Comparison of ENCODE assay signal across 1 cellular context in the genomic region with DNA sequence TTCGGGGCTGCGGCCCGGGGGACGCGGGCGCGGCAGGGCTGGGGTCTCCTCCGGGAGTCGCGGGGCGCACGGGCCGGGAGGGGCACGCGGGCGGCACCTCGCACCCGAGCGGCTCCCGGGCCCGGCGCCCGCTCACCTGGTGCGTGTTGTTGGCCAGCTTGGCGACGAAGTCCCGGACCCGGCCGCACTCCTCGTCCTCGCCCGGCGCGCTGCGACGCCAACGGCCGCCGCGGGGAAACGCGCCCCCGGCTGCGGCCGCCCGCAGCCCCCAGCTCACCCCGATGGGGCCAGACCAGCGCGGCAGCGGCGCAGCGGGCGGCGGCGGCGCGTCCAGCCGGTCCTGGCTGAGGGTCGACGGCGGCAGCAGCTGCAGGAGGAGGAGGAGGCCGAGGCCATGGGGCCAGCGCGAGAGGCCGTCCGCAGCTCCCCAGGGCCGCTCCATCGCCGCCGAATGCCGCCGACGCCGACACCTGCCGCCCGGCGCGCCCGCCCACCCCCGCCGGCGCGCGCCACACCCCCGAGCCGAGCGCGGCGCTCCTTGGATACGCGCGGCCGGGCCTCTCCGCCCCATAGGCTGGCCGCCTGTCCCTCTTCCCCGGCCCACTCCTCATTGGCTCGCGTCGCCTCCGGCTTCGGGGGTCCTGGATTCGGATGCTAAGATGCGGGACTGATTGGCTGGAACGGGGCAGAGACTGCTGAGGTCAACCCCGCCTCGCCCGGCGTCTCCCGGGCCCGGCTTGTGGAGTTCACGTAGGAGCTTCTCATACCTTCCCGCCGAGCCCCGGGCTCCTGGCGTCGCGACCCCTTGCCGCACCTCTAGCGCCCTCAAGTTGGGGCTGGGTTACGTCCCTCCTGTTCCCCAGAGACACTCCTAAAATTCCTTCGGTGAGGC.
TF ChIP-seq lines count a peak whose summit lies in the region.

TSS of gene SORT1 (minus strand) at position 468 of the 892 bp plus-strand sequence. CDS start at position 442, 26 bp downstream.

TF ChIP-seq in HepG2, 621 proteins besides CTCF, POLR2A, EP300 and RAD21 (continued from another document and continues in another):
- TF ChIP-seq, protein P1, sequence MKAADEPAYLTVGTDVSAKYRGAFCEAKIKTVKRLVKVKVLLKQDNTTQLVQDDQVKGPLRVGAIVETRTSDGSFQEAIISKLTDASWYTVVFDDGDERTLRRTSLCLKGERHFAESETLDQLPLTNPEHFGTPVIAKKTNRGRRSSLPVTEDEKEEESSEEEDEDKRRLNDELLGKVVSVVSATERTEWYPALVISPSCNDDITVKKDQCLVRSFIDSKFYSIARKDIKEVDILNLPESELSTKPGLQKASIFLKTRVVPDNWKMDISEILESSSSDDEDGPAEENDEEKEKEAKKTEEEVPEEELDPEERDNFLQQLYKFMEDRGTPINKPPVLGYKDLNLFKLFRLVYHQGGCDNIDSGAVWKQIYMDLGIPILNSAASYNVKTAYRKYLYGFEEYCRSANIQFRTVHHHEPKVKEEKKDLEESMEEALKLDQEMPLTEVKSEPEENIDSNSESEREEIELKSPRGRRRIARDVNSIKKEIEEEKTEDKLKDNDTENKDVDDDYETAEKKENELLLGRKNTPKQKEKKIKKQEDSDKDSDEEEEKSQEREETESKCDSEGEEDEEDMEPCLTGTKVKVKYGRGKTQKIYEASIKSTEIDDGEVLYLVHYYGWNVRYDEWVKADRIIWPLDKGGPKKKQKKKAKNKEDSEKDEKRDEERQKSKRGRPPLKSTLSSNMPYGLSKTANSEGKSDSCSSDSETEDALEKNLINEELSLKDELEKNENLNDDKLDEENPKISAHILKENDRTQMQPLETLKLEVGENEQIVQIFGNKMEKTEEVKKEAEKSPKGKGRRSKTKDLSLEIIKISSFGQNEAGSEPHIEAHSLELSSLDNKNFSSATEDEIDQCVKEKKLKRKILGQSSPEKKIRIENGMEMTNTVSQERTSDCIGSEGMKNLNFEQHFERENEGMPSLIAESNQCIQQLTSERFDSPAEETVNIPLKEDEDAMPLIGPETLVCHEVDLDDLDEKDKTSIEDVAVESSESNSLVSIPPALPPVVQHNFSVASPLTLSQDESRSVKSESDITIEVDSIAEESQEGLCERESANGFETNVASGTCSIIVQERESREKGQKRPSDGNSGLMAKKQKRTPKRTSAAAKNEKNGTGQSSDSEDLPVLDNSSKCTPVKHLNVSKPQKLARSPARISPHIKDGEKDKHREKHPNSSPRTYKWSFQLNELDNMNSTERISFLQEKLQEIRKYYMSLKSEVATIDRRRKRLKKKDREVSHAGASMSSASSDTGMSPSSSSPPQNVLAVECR (CRISPR knock-in tag; IDR thresholded peaks at IDR 0.05; ENCODE audit: borderline replicate concordance), result peak; percentile 65; the same call in 1 of the 2 replicates
- TF ChIP-seq ZNF709 (CRISPR knock-in tag; IDR thresholded peaks at IDR 0.05) (no peak), KLF9 (CRISPR knock-in tag; IDR thresholded peaks at IDR 0.05; ENCODE audit: low read depth) (no peak), ZFP90 (CRISPR knock-in tag; IDR thresholded peaks at IDR 0.05; ENCODE audit: borderline replicate concordance) (no peak), ZMYM4 (CRISPR knock-in tag; IDR thresholded peaks at IDR 0.05) (peak; percentile 65; the same call in 1 of the 2 replicates), ZSCAN31 (CRISPR knock-in tag; IDR thresholded peaks at IDR 0.05; ENCODE audit: low read depth) (no peak), CHD2 (IDR thresholded peaks at IDR 0.05; ENCODE audit: low read depth, low read length) (peak; percentile 55; the same call in 1 of the 2 replicates), SOX13 (IDR thresholded peaks at IDR 0.05) (no peak), SOX13 (CRISPR knock-in tag; conservative IDR thresholded peaks at IDR 0.05 in 1 of 2, IDR thresholded peaks at IDR 0.05 in 1 of 2) (no peak; a peak in 1 of 4 replicates), SKIL (CRISPR knock-in tag; IDR thresholded peaks at IDR 0.05; ENCODE audit: borderline replicate concordance) (no peak), ZNF569 (CRISPR knock-in tag; IDR thresholded peaks at IDR 0.05; ENCODE audit: borderline replicate concordance) (no peak), NR3C1 (CRISPR knock-in tag; IDR thresholded peaks at IDR 0.05) (no peak), ZNF724P (CRISPR knock-in tag; IDR thresholded peaks at IDR 0.05; ENCODE audit: borderline replicate concordance) (no peak), POLR2G (IDR thresholded peaks at IDR 0.05; ENCODE audit: low read depth, low read length) (peak; percentile 68), NR1H2 (CRISPR knock-in tag; IDR thresholded peaks at IDR 0.05; ENCODE audit: borderline replicate concordance, low read depth) (no peak), IRF2 (CRISPR knock-in tag; IDR thresholded peaks at IDR 0.05) (peak; percentile 34; the same call in 1 of the 2 replicates), NFYC (CRISPR knock-in tag; IDR thresholded peaks at IDR 0.05) (peak; percentile 93), ZSCAN22 (CRISPR knock-in tag; IDR thresholded peaks at IDR 0.05) (no peak), ZNF556 (CRISPR knock-in tag; IDR thresholded peaks at IDR 0.05; ENCODE audit: borderline replicate concordance) (peak; percentile 39; the same call in 1 of the 2 replicates), SP5 (CRISPR knock-in tag; IDR thresholded peaks at IDR 0.05; ENCODE audit: borderline replicate concordance, low read depth) (no peak; the same call in 1 of the 2 replicates), KLF6 (CRISPR knock-in tag; IDR thresholded peaks at IDR 0.05) (no peak), ESRRA (CRISPR knock-in tag; IDR thresholded peaks at IDR 0.05; ENCODE audit: low read depth) (no peak), JUND (CRISPR knock-in tag; IDR thresholded peaks at IDR 0.05) (no peak), ZNF546 (CRISPR knock-in tag; conservative IDR thresholded peaks at IDR 0.05) (no peak), ZNF251 (CRISPR knock-in tag; IDR thresholded peaks at IDR 0.05) (no peak), NFE2L1 (CRISPR knock-in tag; IDR thresholded peaks at IDR 0.05; ENCODE audit: borderline replicate concordance) (no peak), ATAD3A (CRISPR knock-in tag; IDR thresholded peaks at IDR 0.05) (no peak)
- TF ChIP-seq, protein P2, sequence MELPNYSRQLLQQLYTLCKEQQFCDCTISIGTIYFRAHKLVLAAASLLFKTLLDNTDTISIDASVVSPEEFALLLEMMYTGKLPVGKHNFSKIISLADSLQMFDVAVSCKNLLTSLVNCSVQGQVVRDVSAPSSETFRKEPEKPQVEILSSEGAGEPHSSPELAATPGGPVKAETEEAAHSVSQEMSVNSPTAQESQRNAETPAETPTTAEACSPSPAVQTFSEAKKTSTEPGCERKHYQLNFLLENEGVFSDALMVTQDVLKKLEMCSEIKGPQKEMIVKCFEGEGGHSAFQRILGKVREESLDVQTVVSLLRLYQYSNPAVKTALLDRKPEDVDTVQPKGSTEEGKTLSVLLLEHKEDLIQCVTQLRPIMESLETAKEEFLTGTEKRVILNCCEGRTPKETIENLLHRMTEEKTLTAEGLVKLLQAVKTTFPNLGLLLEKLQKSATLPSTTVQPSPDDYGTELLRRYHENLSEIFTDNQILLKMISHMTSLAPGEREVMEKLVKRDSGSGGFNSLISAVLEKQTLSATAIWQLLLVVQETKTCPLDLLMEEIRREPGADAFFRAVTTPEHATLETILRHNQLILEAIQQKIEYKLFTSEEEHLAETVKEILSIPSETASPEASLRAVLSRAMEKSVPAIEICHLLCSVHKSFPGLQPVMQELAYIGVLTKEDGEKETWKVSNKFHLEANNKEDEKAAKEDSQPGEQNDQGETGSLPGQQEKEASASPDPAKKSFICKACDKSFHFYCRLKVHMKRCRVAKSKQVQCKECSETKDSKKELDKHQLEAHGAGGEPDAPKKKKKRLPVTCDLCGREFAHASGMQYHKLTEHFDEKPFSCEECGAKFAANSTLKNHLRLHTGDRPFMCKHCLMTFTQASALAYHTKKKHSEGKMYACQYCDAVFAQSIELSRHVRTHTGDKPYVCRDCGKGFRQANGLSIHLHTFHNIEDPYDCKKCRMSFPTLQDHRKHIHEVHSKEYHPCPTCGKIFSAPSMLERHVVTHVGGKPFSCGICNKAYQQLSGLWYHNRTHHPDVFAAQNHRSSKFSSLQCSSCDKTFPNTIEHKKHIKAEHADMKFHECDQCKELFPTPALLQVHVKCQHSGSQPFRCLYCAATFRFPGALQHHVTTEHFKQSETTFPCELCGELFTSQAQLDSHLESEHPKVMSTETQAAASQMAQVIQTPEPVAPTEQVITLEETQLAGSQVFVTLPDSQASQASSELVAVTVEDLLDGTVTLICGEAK (IDR thresholded peaks at IDR 0.05), result no peak
- TF ChIP-seq, protein P2 (CRISPR knock-in tag; IDR thresholded peaks at IDR 0.05), result peak; percentile 47; the same call in 1 of the 2 replicates
- TF ChIP-seq, protein P3, sequence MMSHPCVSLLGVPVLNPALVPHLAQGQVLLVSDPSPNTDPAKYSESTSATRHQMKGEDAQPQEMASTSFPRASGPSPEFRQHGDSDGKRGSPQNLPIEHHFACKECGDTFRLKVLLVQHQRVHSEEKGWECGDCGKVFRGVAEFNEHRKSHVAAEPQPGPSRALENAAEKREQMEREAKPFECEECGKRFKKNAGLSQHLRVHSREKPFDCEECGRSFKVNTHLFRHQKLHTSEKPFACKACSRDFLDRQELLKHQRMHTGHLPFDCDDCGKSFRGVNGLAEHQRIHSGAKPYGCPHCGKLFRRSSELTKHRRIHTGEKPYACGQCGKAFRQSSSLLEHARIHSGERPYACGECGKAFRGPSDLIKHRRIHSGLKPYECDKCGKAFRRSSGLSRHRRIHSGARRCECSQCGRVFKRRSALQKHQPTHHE (CRISPR knock-in tag; IDR thresholded peaks at IDR 0.05; ENCODE audit: borderline replicate concordance), result no peak
- TF ChIP-seq, protein P4, sequence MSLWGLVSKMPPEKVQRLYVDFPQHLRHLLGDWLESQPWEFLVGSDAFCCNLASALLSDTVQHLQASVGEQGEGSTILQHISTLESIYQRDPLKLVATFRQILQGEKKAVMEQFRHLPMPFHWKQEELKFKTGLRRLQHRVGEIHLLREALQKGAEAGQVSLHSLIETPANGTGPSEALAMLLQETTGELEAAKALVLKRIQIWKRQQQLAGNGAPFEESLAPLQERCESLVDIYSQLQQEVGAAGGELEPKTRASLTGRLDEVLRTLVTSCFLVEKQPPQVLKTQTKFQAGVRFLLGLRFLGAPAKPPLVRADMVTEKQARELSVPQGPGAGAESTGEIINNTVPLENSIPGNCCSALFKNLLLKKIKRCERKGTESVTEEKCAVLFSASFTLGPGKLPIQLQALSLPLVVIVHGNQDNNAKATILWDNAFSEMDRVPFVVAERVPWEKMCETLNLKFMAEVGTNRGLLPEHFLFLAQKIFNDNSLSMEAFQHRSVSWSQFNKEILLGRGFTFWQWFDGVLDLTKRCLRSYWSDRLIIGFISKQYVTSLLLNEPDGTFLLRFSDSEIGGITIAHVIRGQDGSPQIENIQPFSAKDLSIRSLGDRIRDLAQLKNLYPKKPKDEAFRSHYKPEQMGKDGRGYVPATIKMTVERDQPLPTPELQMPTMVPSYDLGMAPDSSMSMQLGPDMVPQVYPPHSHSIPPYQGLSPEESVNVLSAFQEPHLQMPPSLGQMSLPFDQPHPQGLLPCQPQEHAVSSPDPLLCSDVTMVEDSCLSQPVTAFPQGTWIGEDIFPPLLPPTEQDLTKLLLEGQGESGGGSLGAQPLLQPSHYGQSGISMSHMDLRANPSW (CRISPR knock-in tag; IDR thresholded peaks at IDR 0.05; ENCODE audit: borderline replicate concordance), result no peak
- TF ChIP-seq, protein P5, sequence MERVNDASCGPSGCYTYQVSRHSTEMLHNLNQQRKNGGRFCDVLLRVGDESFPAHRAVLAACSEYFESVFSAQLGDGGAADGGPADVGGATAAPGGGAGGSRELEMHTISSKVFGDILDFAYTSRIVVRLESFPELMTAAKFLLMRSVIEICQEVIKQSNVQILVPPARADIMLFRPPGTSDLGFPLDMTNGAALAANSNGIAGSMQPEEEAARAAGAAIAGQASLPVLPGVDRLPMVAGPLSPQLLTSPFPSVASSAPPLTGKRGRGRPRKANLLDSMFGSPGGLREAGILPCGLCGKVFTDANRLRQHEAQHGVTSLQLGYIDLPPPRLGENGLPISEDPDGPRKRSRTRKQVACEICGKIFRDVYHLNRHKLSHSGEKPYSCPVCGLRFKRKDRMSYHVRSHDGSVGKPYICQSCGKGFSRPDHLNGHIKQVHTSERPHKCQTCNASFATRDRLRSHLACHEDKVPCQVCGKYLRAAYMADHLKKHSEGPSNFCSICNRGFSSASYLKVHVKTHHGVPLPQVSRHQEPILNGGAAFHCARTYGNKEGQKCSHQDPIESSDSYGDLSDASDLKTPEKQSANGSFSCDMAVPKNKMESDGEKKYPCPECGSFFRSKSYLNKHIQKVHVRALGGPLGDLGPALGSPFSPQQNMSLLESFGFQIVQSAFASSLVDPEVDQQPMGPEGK (CRISPR knock-in tag; IDR thresholded peaks at IDR 0.05), result no peak
